In genomic region chr6:158561247-158561884, GRCh38 we compare ENCODE assay signal across 8 cellular contexts.
DNase-seq lines count a peak whose midpoint lies in the region; ATAC-seq and TF ChIP-seq lines count a peak whose summit lies in the region.

No MANE protein-coding gene starts in this region.

- peaks cover 5% of the 10 kb centered on the region for H3K4me1 ChIP-seq in rectal smooth muscle tissue (ENCODE audit: control insufficient read depth, insufficient read depth, low read length)

- no peaks in the 10 kb centered on the region for H3K27me3 ChIP-seq in rectal smooth muscle tissue (ENCODE audit: control insufficient read depth, insufficient read depth, low read length)

- H3K4me3 ChIP-seq in GM08714 (ENCODE audit: low read length) (peak overlapping the region; percentile 78), SK-N-MC (peak overlapping the region; percentile 93), fibroblast of pulmonary artery (replicated peaks; ENCODE audit: low read depth, low read length) (peak overlapping the region; percentile 77), rectal smooth muscle tissue (ENCODE audit: low read length) (peak overlapping the region; percentile 75)

- H3K36me3 ChIP-seq in SK-N-MC (ENCODE audit: insufficient read depth, low read length), result no peaks in the 10 kb centered on the region
- H3K36me3 ChIP-seq in rectal smooth muscle tissue (ENCODE audit: control insufficient read depth, insufficient read depth, low read length), result no peaks in the 10 kb centered on the region

- no peak overlapping the region for H3K27ac ChIP-seq in SK-N-MC
- no peak overlapping the region for H3K27ac ChIP-seq in rectal smooth muscle tissue (ENCODE audit: low read depth, low read length)

- TF ChIP-seq CTCF in fibroblast of pulmonary artery (IDR thresholded peaks at IDR 0.05; ENCODE audit: low read length, missing control alignments), result no peak

- H3K9ac ChIP-seq in SK-N-MC (ENCODE audit: insufficient read length) (peak overlapping the region; percentile 86), rectal smooth muscle tissue (ENCODE audit: low read length) (peak overlapping the region; percentile 25)

- DNase-seq in SK-N-MC (ENCODE audit: low read depth, low spot score), result no peak
- no peak for DNase-seq in fibroblast of pulmonary artery (ENCODE audit: low read depth)
- no peak for DNase-seq in SIG-M5 treated with dmso at 0.1 percent for 504 hours (lab: John Stamatoyannopoulos, UW; ENCODE audit: unreplicated experiment)
- no peak for DNase-seq in effector CD8-positive, alpha-beta T cell (lab: John Stamatoyannopoulos, UW)

- H3K9me3 ChIP-seq in SK-N-MC (ENCODE audit: low read depth, low read length), result no peaks in the 10 kb centered on the region

- ATAC-seq in HG03457 (IDR thresholded peaks at IDR 0.05; ENCODE audit: unreplicated experiment), result no peak
- no peak for ATAC-seq in HG03565 (IDR thresholded peaks at IDR 0.05; ENCODE audit: unreplicated experiment)
